12 cellular contexts compared by ENCODE assay signal in the genomic region with DNA sequence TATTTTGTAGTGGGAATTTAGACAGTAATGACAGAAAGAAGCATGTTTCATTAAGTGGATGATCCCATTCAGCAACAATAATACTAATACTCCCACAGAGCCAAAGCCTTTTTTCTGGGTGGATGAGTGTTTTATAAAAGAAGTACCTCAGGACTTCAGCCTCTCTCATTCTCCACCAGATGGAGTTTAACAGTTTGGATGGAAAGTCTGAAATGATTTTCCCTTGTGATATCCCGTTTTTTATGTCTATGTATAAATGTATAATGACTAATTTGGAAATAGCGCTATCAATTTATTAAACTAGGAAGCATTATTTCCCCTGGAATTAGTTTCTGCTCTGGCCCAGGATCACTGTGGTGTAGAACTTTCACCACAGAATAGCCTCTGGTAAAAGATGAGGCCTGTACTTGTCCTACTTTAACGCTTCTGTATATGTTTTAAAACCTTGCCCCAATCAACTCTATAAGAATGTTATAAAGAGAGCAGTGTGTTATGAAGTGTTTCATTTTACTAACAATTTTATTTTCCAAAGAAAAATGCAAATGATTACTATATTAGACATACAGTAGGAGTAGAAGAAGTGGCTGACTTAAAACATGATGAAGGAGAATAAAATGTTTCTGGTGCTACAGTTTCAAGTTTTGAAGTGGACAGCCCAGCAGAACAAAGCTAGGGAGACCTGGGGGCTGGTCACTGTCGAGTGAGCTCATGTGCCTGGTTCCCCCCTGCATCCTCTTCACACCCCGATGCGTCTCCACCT.
A peak's percentile ranks its signal among the peaks of the same experiment; 100 is the strongest.
DNase-seq lines count a peak whose midpoint lies in the region; ATAC-seq and TF ChIP-seq lines count a peak whose summit lies in the region.
"Had no signal": no experiment of that assay in that cellular context is flagged by ENCODE, and none has a peak within 500 bp of the region (broad histone marks: within the 10 kb centered on the region; RNA-seq: fewer than 3 reads in every experiment).

No MANE protein-coding gene starts in this region.

- TF ChIP-seq POLR2A in prostate gland (IDR thresholded peaks at IDR 0.05): no peak

- H3K9me3 ChIP-seq in thoracic aorta (no peaks in the 10 kb centered on the region), prostate gland (no peaks in the 10 kb centered on the region)
- H3K9me3 ChIP-seq: suprapubic skin had no signal

- no peaks in the 10 kb centered on the region for H3K27me3 ChIP-seq in thoracic aorta (replicated peaks; ENCODE audit: insufficient read depth)
- no peaks in the 10 kb centered on the region for H3K27me3 ChIP-seq in prostate gland (replicated peaks; ENCODE audit: insufficient read depth)
- H3K27me3 ChIP-seq: suprapubic skin had no signal

- WGBS in prostate gland: 73% methylated on average over 6 of the region's 6 CpGs

- TF ChIP-seq CTCF in fibroblast of villous mesenchyme (IDR thresholded peaks at IDR 0.05; ENCODE audit: insufficient read depth, low read depth, low read length) (peak; percentile 34), thoracic aorta (IDR thresholded peaks at IDR 0.05) (peak; percentile 13), prostate gland (IDR thresholded peaks at IDR 0.05) (no peak)

- no peaks in the 10 kb centered on the region for H3K9me3 Mint-ChIP-seq in activated naive CD4-positive, alpha-beta T cell treated with anti-CD3 and anti-CD28 coated beads, Interleukin-2, amount 50 U/mL, for 24 hours
- H3K9me3 Mint-ChIP-seq in activated T-helper 17 cell treated with anti-CD3 and anti-CD28 coated beads, Interleukin-2, amount 50 U/mL, for 72 hours: no peaks in the 10 kb centered on the region

- no peak for DNase-seq in activated naive CD4-positive, alpha-beta T cell treated with anti-CD3 and anti-CD28 coated beads, Interleukin-2, amount 50 U/mL, for 16 hours
- DNase-seq in fibroblast of villous mesenchyme (ENCODE audit: low read depth) (no peak), thoracic aorta (ENCODE audit: low spot score) (no peak), prostate gland (ENCODE audit: low spot score) (no peak), COLO668 (lab: John Stamatoyannopoulos, UW; ENCODE audit: unreplicated experiment) (no peak), NCI-H446 (lab: John Stamatoyannopoulos, UW) (no peak)
- DNase-seq: activated CD4-positive, alpha-beta T cell treated with anti-CD3 and anti-CD28 coated beads for 1 hour; activated effector memory CD4-positive, alpha-beta T cell treated with anti-CD3 and anti-CD28 coated beads, Interleukin-2, amount 50 U/mL, for 16 hours; NCI-H510A treated with DMSO at 0.1 percent for 48 hours had no signal

- H3K4me1 ChIP-seq in thoracic aorta (ENCODE audit: control insufficient read depth in 1 of 2, low read depth in 2 of 2) (peaks cover 0 to 6% of the 10 kb centered on the region in 2 donors), prostate gland (replicated peaks) (no peaks in the 10 kb centered on the region)

- ATAC-seq in activated T-helper 17 cell treated with anti-CD3 and anti-CD28 coated beads, Interleukin-2, amount 50 U/mL, for 72 hours (replicated peaks): peak; percentile 3
- ATAC-seq in thoracic aorta (ENCODE audit: insufficient number of reproducible peaks, low FRiP score, low read depth): no peak

- peaks cover 5% of the 10 kb centered on the region for H3K36me3 Mint-ChIP-seq in activated naive CD4-positive, alpha-beta T cell treated with anti-CD3 and anti-CD28 coated beads, Interleukin-2, amount 50 U/mL, for 24 hours
- H3K36me3 Mint-ChIP-seq in activated T-helper 17 cell treated with anti-CD3 and anti-CD28 coated beads, Interleukin-2, amount 50 U/mL, for 72 hours (ENCODE audit: low read depth): peaks cover 60% of the 10 kb centered on the region

- peak overlapping the region; percentile 57 for H3K27ac Mint-ChIP-seq in activated naive CD4-positive, alpha-beta T cell treated with anti-CD3 and anti-CD28 coated beads, Interleukin-2, amount 50 U/mL, for 24 hours
- peak overlapping the region; percentile 71 for H3K27ac Mint-ChIP-seq in activated T-helper 17 cell treated with anti-CD3 and anti-CD28 coated beads, Interleukin-2, amount 50 U/mL, for 72 hours

- H3K4me3 ChIP-seq in fibroblast of villous mesenchyme (ENCODE audit: low read depth, low read length) (no peak overlapping the region), thoracic aorta (no peak overlapping the region), prostate gland (no peak overlapping the region)
- H3K4me3 ChIP-seq: suprapubic skin had no signal

- H3K4me1 Mint-ChIP-seq in activated naive CD4-positive, alpha-beta T cell treated with anti-CD3 and anti-CD28 coated beads, Interleukin-2, amount 50 U/mL, for 24 hours: peaks cover 20% of the 10 kb centered on the region
- peaks cover 11% of the 10 kb centered on the region for H3K4me1 Mint-ChIP-seq in activated T-helper 17 cell treated with anti-CD3 and anti-CD28 coated beads, Interleukin-2, amount 50 U/mL, for 72 hours

- H3K36me3 ChIP-seq in thoracic aorta (no peaks in the 10 kb centered on the region), prostate gland (no peaks in the 10 kb centered on the region)
- H3K36me3 ChIP-seq: suprapubic skin had no signal

- H3K27me3 Mint-ChIP-seq in activated naive CD4-positive, alpha-beta T cell treated with anti-CD3 and anti-CD28 coated beads, Interleukin-2, amount 50 U/mL, for 24 hours: no peaks in the 10 kb centered on the region
- H3K27me3 Mint-ChIP-seq in activated T-helper 17 cell treated with anti-CD3 and anti-CD28 coated beads, Interleukin-2, amount 50 U/mL, for 72 hours: no peaks in the 10 kb centered on the region

- H3K4me3 Mint-ChIP-seq in activated naive CD4-positive, alpha-beta T cell treated with anti-CD3 and anti-CD28 coated beads, Interleukin-2, amount 50 U/mL, for 24 hours: no peak overlapping the region
- no peak overlapping the region for H3K4me3 Mint-ChIP-seq in activated T-helper 17 cell treated with anti-CD3 and anti-CD28 coated beads, Interleukin-2, amount 50 U/mL, for 72 hours

- intact Hi-C loops in prostate gland (cut with DNase I): no loop called here

- H3K27ac ChIP-seq in thoracic aorta (peak overlapping the region in 1 of 2 donors; percentile 4), prostate gland (no peak overlapping the region)
- H3K27ac ChIP-seq: suprapubic skin had no signal

Comparison
In these comparisons a context has a peak if more than half of its experiments do, and no peak if none do; other contexts are left out.
1. CTCF ChIP-seq: peak in fibroblast of villous mesenchyme (single experiment) and thoracic aorta (single experiment); none in prostate gland (0 of 4).